8 cellular contexts compared by ENCODE assay signal in genomic region chr1:36350659-36351171, GRCh38. TPM values are rescaled to one million over a fixed set of nuclear protein-coding genes. Genes with fewer than 3 reads are reported as not detected.
DNase-seq lines count a peak whose midpoint lies in the region; ATAC-seq and TF ChIP-seq lines count a peak whose summit lies in the region.

No MANE protein-coding gene starts in this region.

- peak overlapping the region; percentile 62 for H3K27ac Mint-ChIP-seq in activated CD4-positive, alpha-beta T cell treated with anti-CD3 and anti-CD28 coated beads, Interleukin-2, amount 10 ng/mL, durations not matched to agents 24 days and 14 days
- peak overlapping the region; percentile 97 for H3K27ac Mint-ChIP-seq in nephron progenitor cell

- peaks cover 66% of the 10 kb centered on the region for H3K36me3 ChIP-seq in effector memory CD4-positive, alpha-beta T cell (ENCODE audit: control insufficient read depth, insufficient read depth, low read length)

- H3K27me3 ChIP-seq in effector memory CD4-positive, alpha-beta T cell (replicated peaks; ENCODE audit: control insufficient read depth, insufficient read depth, low read length, poor library complexity, severe bottlenecking): no peaks in the 10 kb centered on the region

- ATAC-seq in GM21737 (IDR thresholded peaks at IDR 0.05; ENCODE audit: unreplicated experiment): no peak
- no peak for ATAC-seq in GM21526 (IDR thresholded peaks at IDR 0.05; ENCODE audit: low FRiP score, unreplicated experiment)

- peaks cover 14% of the 10 kb centered on the region for H3K4me1 ChIP-seq in effector memory CD4-positive, alpha-beta T cell (ENCODE audit: control insufficient read depth, insufficient read depth, low read length, poor library complexity, severe bottlenecking)

- H3K27ac ChIP-seq in effector memory CD4-positive, alpha-beta T cell (ENCODE audit: insufficient read depth, low read length, poor library complexity, severe bottlenecking): peak overlapping the region; percentile 30

- no peak for TF ChIP-seq CTCF in nephron progenitor cell (IDR thresholded peaks at IDR 0.05)

- peak overlapping the region; percentile 22 for H3K4me3 Mint-ChIP-seq in activated CD4-positive, alpha-beta T cell treated with anti-CD3 and anti-CD28 coated beads, Interleukin-2, amount 10 ng/mL, durations not matched to agents 24 days and 14 days
- peak overlapping the region; percentile 34 for H3K4me3 Mint-ChIP-seq in nephron progenitor cell

- H3K36me3 Mint-ChIP-seq in activated CD4-positive, alpha-beta T cell treated with anti-CD3 and anti-CD28 coated beads, Interleukin-2, amount 10 ng/mL, durations not matched to agents 24 days and 14 days (ENCODE audit: low read depth): peaks cover 41% of the 10 kb centered on the region
- H3K36me3 Mint-ChIP-seq in nephron progenitor cell (ENCODE audit: low read depth): peaks cover 32% of the 10 kb centered on the region

- DNase-seq in H4 (ENCODE audit: low spot score) (peak; percentile 83), nephron progenitor cell (no peak), DMS 273 (lab: John Stamatoyannopoulos, UW; ENCODE audit: unreplicated experiment) (no peak), NCI-H446 (lab: John Stamatoyannopoulos, UW) (no peak)
- peak; percentile 78 for DNase-seq in activated CD4-positive, alpha-beta T cell treated with anti-CD3 and anti-CD28 coated beads, Interleukin-2, amount 10 ng/mL, durations not matched to agents 24 days and 14 days
- peak in 1 of 3 donors; percentile 42 for DNase-seq in effector memory CD4-positive, alpha-beta T cell

- H3K9me3 Mint-ChIP-seq in activated CD4-positive, alpha-beta T cell treated with anti-CD3 and anti-CD28 coated beads, Interleukin-2, amount 10 ng/mL, durations not matched to agents 24 days and 14 days: no peaks in the 10 kb centered on the region
- H3K9me3 Mint-ChIP-seq in nephron progenitor cell: no peaks in the 10 kb centered on the region

- intact Hi-C loops in activated CD4-positive, alpha-beta T cell treated with anti-CD3 and anti-CD28 coated beads, Interleukin-2, amount 10 ng/mL, durations not matched to agents 24 days and 14 days (cut with micrococcal nuclease): no loop called here

- no peak overlapping the region for H3K4me3 ChIP-seq in effector memory CD4-positive, alpha-beta T cell (ENCODE audit: insufficient read depth, low read depth, low read length, poor library complexity, severe bottlenecking)

- H3K4me1 Mint-ChIP-seq in activated CD4-positive, alpha-beta T cell treated with anti-CD3 and anti-CD28 coated beads, Interleukin-2, amount 10 ng/mL, durations not matched to agents 24 days and 14 days: peaks cover 23% of the 10 kb centered on the region
- H3K4me1 Mint-ChIP-seq in nephron progenitor cell: peaks cover 59% of the 10 kb centered on the region

- no peaks in the 10 kb centered on the region for H3K9me3 ChIP-seq in effector memory CD4-positive, alpha-beta T cell (ENCODE audit: control insufficient read depth, low read length)

- H3K27me3 Mint-ChIP-seq in activated CD4-positive, alpha-beta T cell treated with anti-CD3 and anti-CD28 coated beads, Interleukin-2, amount 10 ng/mL, durations not matched to agents 24 days and 14 days: no peaks in the 10 kb centered on the region
- no peaks in the 10 kb centered on the region for H3K27me3 Mint-ChIP-seq in nephron progenitor cell (ENCODE audit: low read depth, poor library complexity)

RNA-seq across cellular contexts. Expression of gene EVA1B, which starts 27.3 kb away (rescaled TPM):
- total RNA-seq in H4 (2014; rRNA removed; shearing (Covaris generic)): 2.5 and 4.2 TPM in 2 replicates
- total RNA-seq in activated CD4-positive, alpha-beta T cell treated with anti-CD3 and anti-CD28 coated beads, Interleukin-2, amount 10 ng/mL, durations not matched to agents 24 days and 14 days: 7.5 and 9.0 TPM in 2 replicates

RNA-seq across cellular contexts. Expression of gene STK40, which starts 35.0 kb away (rescaled TPM):
- 25.1 and 25.3 TPM in 2 replicates for total RNA-seq in H4 (2014; rRNA removed; shearing (Covaris generic))
- total RNA-seq in activated CD4-positive, alpha-beta T cell treated with anti-CD3 and anti-CD28 coated beads, Interleukin-2, amount 10 ng/mL, durations not matched to agents 24 days and 14 days: 40.6 and 51.3 TPM in 2 replicates

RNA-seq across cellular contexts. Expression of gene SH3D21, which starts 44.5 kb away (rescaled TPM):
- total RNA-seq in H4 (2014; rRNA removed; shearing (Covaris generic)): 0.06 TPM in 1 of 2 replicates, not detected in the other
- total RNA-seq in activated CD4-positive, alpha-beta T cell treated with anti-CD3 and anti-CD28 coated beads, Interleukin-2, amount 10 ng/mL, durations not matched to agents 24 days and 14 days: 17.0 and 19.4 TPM in 2 replicates

RNA-seq across cellular contexts. Expression of gene LSM10, which starts 47.0 kb away (rescaled TPM):
- 3.1 and 7.1 TPM in 2 replicates for total RNA-seq in H4 (2014; rRNA removed; shearing (Covaris generic))
- 58.6 and 61.6 TPM in 2 replicates for total RNA-seq in activated CD4-positive, alpha-beta T cell treated with anti-CD3 and anti-CD28 coated beads, Interleukin-2, amount 10 ng/mL, durations not matched to agents 24 days and 14 days

Comparison
In these comparisons a context has a peak if more than half of its experiments do, and no peak if none do; other contexts are left out.
1. DNase-seq: peak in H4 (single experiment) and activated CD4-positive, alpha-beta T cell treated with anti-CD3 and anti-CD28 coated beads, Interleukin-2, amount 10 ng/mL, durations not matched to agents 24 days and 14 days (single experiment); none in nephron progenitor cell (single experiment), DMS 273 (single experiment) and NCI-H446 (0 of 2).
2. RNA of gene SH3D21, which starts 44.5 kb away (total RNA-seq): 17.0 to 19.4 TPM in activated CD4-positive, alpha-beta T cell treated with anti-CD3 and anti-CD28 coated beads, Interleukin-2, amount 10 ng/mL, durations not matched to agents 24 days and 14 days; 0.06 TPM in H4; every median in the first group is over 10 times any median in the second.